ENCODE assay signal across 31 cellular contexts in the genomic region with DNA sequence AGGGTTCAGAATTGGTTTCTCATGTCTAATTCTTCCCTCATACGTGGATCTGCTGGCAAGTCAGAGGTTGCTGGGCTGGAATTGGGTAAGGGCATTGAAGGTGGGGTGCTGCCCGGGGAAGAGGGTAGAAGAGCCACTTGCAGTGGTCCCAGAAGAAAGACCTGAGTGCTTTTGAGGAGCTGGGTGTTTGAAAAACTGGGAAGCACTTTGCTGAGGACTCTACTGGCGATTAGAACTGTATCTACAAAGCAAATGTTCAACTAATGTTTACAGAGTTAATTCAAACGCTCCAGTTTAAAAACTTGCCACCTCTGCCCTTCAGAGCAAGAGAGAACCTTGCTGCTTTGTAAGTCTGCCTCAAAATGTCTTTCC. TPM values are rescaled to one million over a fixed set of nuclear protein-coding genes. Genes with fewer than 3 reads are reported as not detected.
DNase-seq lines count a peak whose midpoint lies in the region; ATAC-seq, FAIRE-seq and TF ChIP-seq lines count a peak whose summit lies in the region.
"Had no signal": no experiment of that assay in that cellular context is flagged by ENCODE, and none has a peak within 500 bp of the region (broad histone marks: within the 10 kb centered on the region; RNA-seq: fewer than 3 reads in every experiment).

No MANE protein-coding gene starts in this region.

- H3K4me1 Mint-ChIP-seq in astrocyte (ENCODE audit: low read depth, unreplicated experiment) (peaks cover 71% of the 10 kb centered on the region), neural progenitor cell (peaks cover 94% of the 10 kb centered on the region)

- FAIRE-seq in astrocyte (lab: Jason Lieb, UNC) = no peak

- no peak overlapping the region for H3K4me3 Mint-ChIP-seq in astrocyte (ENCODE audit: unreplicated experiment)
- no peak overlapping the region for H3K4me3 Mint-ChIP-seq in neural progenitor cell
- H3K4me3 Mint-ChIP-seq: activated CD4-positive, alpha-beta T cell treated with anti-CD3 and anti-CD28 coated beads, Interleukin-2, amount 10 ng/mL, durations not matched to agents 24 days and 14 days; CD4-positive, alpha-beta memory T cell; naive thymus-derived CD4-positive, alpha-beta T cell had no signal

- H3K4me3 ChIP-seq in astrocyte (ENCODE audit: insufficient read depth, low read depth, low read length) = no peak overlapping the region
- peak overlapping the region; percentile 37; the same call in 1 of the 2 replicates for H3K4me3 ChIP-seq in iPS-18c (ENCODE audit: insufficient read depth, low read depth, low read length)
- peak overlapping the region; percentile 37 for H3K4me3 ChIP-seq in neural progenitor cell
- H3K4me3 ChIP-seq: dorsolateral prefrontal cortex, gastroesophageal sphincter had no signal

- no peaks in the 10 kb centered on the region for H3K36me3 Mint-ChIP-seq in astrocyte (ENCODE audit: low read depth, unreplicated experiment)
- H3K36me3 Mint-ChIP-seq in neural progenitor cell = no peaks in the 10 kb centered on the region
- H3K36me3 Mint-ChIP-seq: activated naive CD4-positive, alpha-beta T cell treated with anti-CD3 and anti-CD28 coated beads, Interleukin-2, amount 50 U/mL, for 72 hours; CD4-positive, alpha-beta memory T cell; naive thymus-derived CD4-positive, alpha-beta T cell had no signal

- peaks cover 100% of the 10 kb centered on the region for H3F3A ChIP-seq in neural progenitor cell (ENCODE audit: low read depth)

- H2AFZ ChIP-seq in astrocyte (ENCODE audit: low read depth, low read length) (no peak overlapping the region), neural progenitor cell (replicated peaks) (no peak overlapping the region)

- H3K79me2 ChIP-seq in astrocyte (ENCODE audit: insufficient read depth, low read length) (no peaks in the 10 kb centered on the region), neural progenitor cell (ENCODE audit: low read depth) (peaks cover 93% of the 10 kb centered on the region)

- H3K27ac Mint-ChIP-seq in astrocyte (ENCODE audit: unreplicated experiment) (peak overlapping the region; percentile 80), neural progenitor cell (peak overlapping the region; percentile 72)
- H3K27ac Mint-ChIP-seq: activated CD4-positive, alpha-beta T cell treated with anti-CD3 and anti-CD28 coated beads, Interleukin-2, amount 10 ng/mL, durations not matched to agents 24 days and 14 days; activated naive CD4-positive, alpha-beta T cell treated with anti-CD3 and anti-CD28 coated beads, Interleukin-2, amount 50 U/mL, for 72 hours; CD4-positive, alpha-beta memory T cell; naive thymus-derived CD4-positive, alpha-beta T cell had no signal

- TF ChIP-seq CTCF in astrocyte (IDR thresholded peaks at IDR 0.05; ENCODE audit: insufficient read depth, low read depth, low read length) (no peak), neural progenitor cell (IDR thresholded peaks at IDR 0.05) (no peak)

- H3K27ac ChIP-seq in astrocyte (ENCODE audit: low read depth, low read length) = no peak overlapping the region
- H3K27ac ChIP-seq in neural progenitor cell = peak overlapping the region; percentile 98
- H3K27ac ChIP-seq: dorsolateral prefrontal cortex, gastroesophageal sphincter, VCaP had no signal

- peaks cover 17% of the 10 kb centered on the region for H3K27me3 ChIP-seq in astrocyte (ENCODE audit: insufficient read depth, low read length)
- H3K27me3 ChIP-seq in neural progenitor cell = no peaks in the 10 kb centered on the region

- no peaks in the 10 kb centered on the region for H3K9me3 Mint-ChIP-seq in astrocyte (ENCODE audit: unreplicated experiment)
- no peaks in the 10 kb centered on the region for H3K9me3 Mint-ChIP-seq in neural progenitor cell
- H3K9me3 Mint-ChIP-seq: activated CD4-positive, alpha-beta T cell treated with anti-CD3 and anti-CD28 coated beads, Interleukin-2, amount 10 ng/mL, durations not matched to agents 24 days and 14 days; activated naive CD4-positive, alpha-beta T cell treated with anti-CD3 and anti-CD28 coated beads, Interleukin-2, amount 50 U/mL, for 72 hours; naive thymus-derived CD4-positive, alpha-beta T cell had no signal

- no peaks in the 10 kb centered on the region for H3K27me3 Mint-ChIP-seq in astrocyte (ENCODE audit: low read depth, unreplicated experiment)
- H3K27me3 Mint-ChIP-seq in neural progenitor cell (ENCODE audit: insufficient read depth, low read depth) = peaks cover 12% of the 10 kb centered on the region

- H3K4me1 ChIP-seq in ES-I3 (ENCODE audit: insufficient read depth, low read length) (peaks cover 79% of the 10 kb centered on the region), astrocyte (ENCODE audit: insufficient read depth, low read length) (no peaks in the 10 kb centered on the region), neural progenitor cell (peaks cover 95% of the 10 kb centered on the region)
- H3K4me1 ChIP-seq: gastroesophageal sphincter had no signal

- H3K9me3 ChIP-seq in ES-I3 (ENCODE audit: control insufficient read depth, insufficient read depth, low read length) (no peaks in the 10 kb centered on the region), astrocyte (ENCODE audit: insufficient read depth, low read depth, low read length) (no peaks in the 10 kb centered on the region), iPS-18c (ENCODE audit: control insufficient read depth, insufficient read depth, low read length) (no peaks in the 10 kb centered on the region), neural progenitor cell (ENCODE audit: low read depth) (no peaks in the 10 kb centered on the region)
- H3K9me3 ChIP-seq: gastroesophageal sphincter had no signal

- DNase-seq in astrocyte (ENCODE audit: low read depth) (no peak), neural progenitor cell (ENCODE audit: low spot score) (no peak), NCI-H2029 (lab: John Stamatoyannopoulos, UW) (no peak), NCI-H1436 treated with DMSO at 0.1 percent for 48 hours (lab: John Stamatoyannopoulos, UW) (no peak)
- DNase-seq in stimulated activated CD4-positive, alpha-beta T cell treated with anti-CD3 and anti-CD28 coated beads, Interleukin-4, amount 100 ng/mL, for 4 hours = no peak
- DNase-seq: activated CD4-positive, alpha-beta T cell treated with anti-CD3 and anti-CD28 coated beads, Interleukin-2, amount 10 ng/mL, durations not matched to agents 24 days and 14 days; activated CD8-positive, alpha-beta memory T cell treated with anti-CD3 and anti-CD28 coated beads for 24 hours; activated T-cell treated with anti-CD3 and anti-CD28 coated beads for 4 hours; amygdala; CD4-positive, alpha-beta memory T cell; dorsolateral prefrontal cortex; GOT3; hippocampal formation; IMR-90; islet precursor cell; midbrain; naive thymus-derived CD4-positive, alpha-beta T cell; NCI-H146; NCI-H2107; NCI-H345; NCI-H748 treated with DMSO at 0.1 percent for 48 hours; SIG-M5; stimulated activated naive CD4-positive, alpha-beta T cell had no signal

- H3K9ac ChIP-seq in ES-I3 (ENCODE audit: low read depth, low read length) = 0 out of 2 replicates have a peak overlapping the region, but pooled peaks have one; percentile 5
- no peak overlapping the region for H3K9ac ChIP-seq in astrocyte (ENCODE audit: low read length)
- no peak overlapping the region for H3K9ac ChIP-seq in neural progenitor cell

- no peak overlapping the region for H3K4me2 ChIP-seq in astrocyte (ENCODE audit: low read length)
- peak overlapping the region; percentile 81 for H3K4me2 ChIP-seq in neural progenitor cell

- H4K20me1 ChIP-seq in astrocyte (ENCODE audit: insufficient read depth, low read length) = no peaks in the 10 kb centered on the region
- peaks cover 96% of the 10 kb centered on the region for H4K20me1 ChIP-seq in neural progenitor cell (ENCODE audit: low read depth)

- no peaks in the 10 kb centered on the region for H3K36me3 ChIP-seq in ES-I3 (ENCODE audit: insufficient read depth, low read length)
- no peaks in the 10 kb centered on the region for H3K36me3 ChIP-seq in astrocyte (ENCODE audit: insufficient read depth, low read length)
- no peaks in the 10 kb centered on the region for H3K36me3 ChIP-seq in neural progenitor cell
- H3K36me3 ChIP-seq: gastroesophageal sphincter had no signal

- ATAC-seq in GM19035 (IDR thresholded peaks at IDR 0.05; ENCODE audit: unreplicated experiment) = no peak
- ATAC-seq: activated naive CD4-positive, alpha-beta T cell treated with anti-CD3 and anti-CD28 coated beads, Interleukin-2, amount 50 U/mL, for 72 hours; gastroesophageal sphincter; naive thymus-derived CD4-positive, alpha-beta T cell had no signal

RNA-seq across cellular contexts. Expression of gene TRIM71, which starts 21.9 kb away (rescaled TPM):
- 10.9 and 17.2 TPM in 2 replicates for total RNA-seq in astrocyte
- total RNA-seq in neural progenitor cell (ENCODE audit: low replicate concordance) = 106 and 107 TPM in 2 replicates
- total RNA-seq: CD4-positive, alpha-beta memory T cell; gastroesophageal sphincter; IMR-90; LHCN-M2; osteocyte had no signal
